Comparison of ENCODE assay signal across 13 cellular contexts in the genomic region with DNA sequence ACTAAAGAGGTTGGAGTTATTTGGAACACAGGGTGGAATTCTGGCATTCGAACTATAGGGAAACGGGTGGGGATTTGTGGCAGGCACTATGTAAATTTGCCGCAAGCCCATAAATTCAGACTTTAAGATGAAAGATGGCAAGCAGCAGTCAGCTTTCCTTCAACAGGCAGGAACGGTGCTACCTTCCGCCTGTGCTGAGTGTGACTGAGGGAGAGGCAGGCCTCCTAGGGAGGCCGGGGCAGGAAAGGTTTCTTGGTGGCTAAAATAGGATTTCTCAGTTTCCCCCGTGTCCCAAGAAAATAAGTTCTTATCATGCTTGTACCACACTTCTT. TPM values are rescaled to one million over a fixed set of nuclear protein-coding genes. Genes with fewer than 3 reads are reported as not detected.
DNase-seq lines count a peak whose midpoint lies in the region; ATAC-seq and TF ChIP-seq lines count a peak whose summit lies in the region.
"Had no signal": no experiment of that assay in that cellular context is flagged by ENCODE, and none has a peak within 500 bp of the region (broad histone marks: within the 10 kb centered on the region; RNA-seq: fewer than 3 reads in every experiment).

No MANE protein-coding gene starts in this region.

- DNase-seq in MCF 10A (ENCODE audit: unreplicated experiment) (no peak), right lobe of liver (no peak), spleen (peak; percentile 5), sciatic nerve (ENCODE audit: low spot score) (no peak), HPDE6-E6E7 (ENCODE audit: extremely low spot score) (no peak), SK-N-DZ (ENCODE audit: low spot score) (no peak)
- DNase-seq: activated CD4-positive, CD25-positive, alpha-beta regulatory T cell treated with anti-CD3 and anti-CD28 coated beads, Interleukin-2, amount 50 U/mL, for 72 hours; CD4-positive, alpha-beta T cell; foreskin fibroblast; SHP77; stimulated activated naive CD4-positive, alpha-beta T cell treated with Interleukin-2 at 50 U/mL for 16 hours had no signal

- no peaks in the 10 kb centered on the region for H3K27me3 ChIP-seq in right lobe of liver
- H3K27me3 ChIP-seq in spleen (replicated peaks in 1 of 7): no peaks in the 10 kb centered on the region

- no peak overlapping the region for H3K4me3 ChIP-seq in HEK293 (ENCODE audit: low read depth, low read length)
- no peak overlapping the region for H3K4me3 ChIP-seq in right lobe of liver
- H3K4me3 ChIP-seq in spleen: no peak overlapping the region

- no TSS peak for BruUV-seq in MCF 10A (replicated peaks; lab: Mats Ljungman, UMichigan)

- peaks cover 15% of the 10 kb centered on the region for H3K36me3 Mint-ChIP-seq in MCF 10A (ENCODE audit: insufficient read depth, unreplicated experiment)

- CTCF ChIA-PET in HEK293 (lab: Yijun Ruan, JAX): no interaction called here
- CTCF ChIA-PET in MCF 10A (lab: Yijun Ruan, JAX): interaction anchor here (0.6 to 6.2 kb wide), 8 partner anchors 10 to 110 kb away, joined by 3 to 47 read pairs (median 5); partner anchors contain the start of gene FLNB

- H3K36me3 ChIP-seq in HEK293 (ENCODE audit: control insufficient read depth in 2 of 2, insufficient read depth in 1 of 2, low read length in 2 of 2): no peaks in the 10 kb centered on the region
- no peaks in the 10 kb centered on the region for H3K36me3 ChIP-seq in right lobe of liver
- H3K36me3 ChIP-seq in spleen: no peaks in the 10 kb centered on the region

- H3K27ac Mint-ChIP-seq in MCF 10A (ENCODE audit: low read depth, unreplicated experiment): peak overlapping the region; percentile 80
- H3K27ac Mint-ChIP-seq: CD4-positive, alpha-beta T cell had no signal

- H3K27ac ChIP-seq in HEK293 (ENCODE audit: extremely low read depth, low read depth, low read length) (no peak overlapping the region), right lobe of liver (peak overlapping the region in 2 of 3 donors; percentile 61 to 69), spleen (peak overlapping the region in 1 of 8 donors; percentile 33)

- intact Hi-C loops in MCF 10A (cut with micrococcal nuclease): no loop called here
- intact Hi-C loops in right lobe of liver (cut with DNase I): no loop called here
- intact Hi-C loops in spleen (cut with DNase I; ENCODE audit: low total_unique reads): loop anchor here (10.0 kb wide), 1 partner anchor 54 kb away; no protein-coding TSS in a partner anchor
- intact Hi-C loops in sciatic nerve (cut with DNase I): no loop called here

- peaks cover 50% of the 10 kb centered on the region for H3K4me1 Mint-ChIP-seq in MCF 10A (ENCODE audit: insufficient read depth, unreplicated experiment)

- TF ChIP-seq CTCF in HEK293 (tag by site-specific recombination; IDR thresholded peaks at IDR 0.05) (no peak), MCF 10A (IDR thresholded peaks at IDR 0.05; ENCODE audit: unreplicated experiment) (no peak), right lobe of liver (IDR thresholded peaks at IDR 0.05) (no peak), spleen (IDR thresholded peaks at IDR 0.05 in 8 of 11, conservative IDR thresholded peaks at IDR 0.05 in 3 of 11) (no peak)

- no peak for TF ChIP-seq POLR2A in right lobe of liver (IDR thresholded peaks at IDR 0.05)
- TF ChIP-seq POLR2A in spleen (IDR thresholded peaks at IDR 0.05): no peak

- no peaks in the 10 kb centered on the region for H3K9me3 ChIP-seq in HEK293 (ENCODE audit: control insufficient read depth, insufficient read depth, low read depth, low read length)
- no peaks in the 10 kb centered on the region for H3K9me3 ChIP-seq in right lobe of liver
- no peaks in the 10 kb centered on the region for H3K9me3 ChIP-seq in spleen

- no peaks in the 10 kb centered on the region for H3K27me3 Mint-ChIP-seq in MCF 10A (ENCODE audit: insufficient read depth, unreplicated experiment)
- H3K27me3 Mint-ChIP-seq: CD4-positive, alpha-beta T cell had no signal

- POLR2A ChIA-PET in HEK293 (lab: Yijun Ruan, JAX) (no interaction called here), MCF 10A (lab: Yijun Ruan, JAX) (interaction anchor here (0.9 to 5.0 kb wide), 6 partner anchors 8 to 49 kb away, joined by 3 to 33 read pairs (median 4); partner anchors contain the start of gene FLNB)

- 58% methylated on average over 6 of the region's 7 CpGs for WGBS in right lobe of liver (ENCODE audit: insufficient coverage, low coverage, low lambda C conversion rate, missing lambda C conversion rate)
- 77 to 86% (median 79%) methylated on average over 7 of the region's 7 CpGs for WGBS in spleen, 5 donors

- H3K4me3 Mint-ChIP-seq in MCF 10A (ENCODE audit: unreplicated experiment): no peak overlapping the region
- H3K4me3 Mint-ChIP-seq: CD4-positive, alpha-beta T cell had no signal

- H3K9me3 Mint-ChIP-seq in MCF 10A (ENCODE audit: unreplicated experiment): no peaks in the 10 kb centered on the region
- H3K9me3 Mint-ChIP-seq: CD4-positive, alpha-beta T cell had no signal

- H3K4me1 ChIP-seq in HEK293 (ENCODE audit: control insufficient read depth, insufficient read depth, low read length): peaks cover 3% of the 10 kb centered on the region; the same call in 1 of the 2 replicates
- H3K4me1 ChIP-seq in right lobe of liver: peaks cover 0 to 79% (median 41%) of the 10 kb centered on the region in 4 donors
- peaks cover 0 to 53% (median 21%) of the 10 kb centered on the region in 6 donors for H3K4me1 ChIP-seq in spleen

- ATAC-seq in right lobe of liver: no peak
- ATAC-seq in HG02588 (IDR thresholded peaks at IDR 0.05; ENCODE audit: unreplicated experiment): no peak
- ATAC-seq in sciatic nerve: no peak

TF ChIP-seq in HEK293, 187 proteins besides CTCF, POLR2A, EP300 and RAD21:
- TF ChIP-seq ZFP3 (tag by site-specific recombination; IDR thresholded peaks at IDR 0.05; ENCODE audit: low read depth) (no peak), ZBTB44 (tag by site-specific recombination; IDR thresholded peaks at IDR 0.05) (no peak), ZNF302 (tag by site-specific recombination; IDR thresholded peaks at IDR 0.05; ENCODE audit: low read depth) (no peak), ZNF335 (tag by site-specific recombination; conservative IDR thresholded peaks at IDR 0.05) (0 out of 2 replicates have a peak, but pooled peaks have one; percentile 32), SCRT2 (tag by site-specific recombination; IDR thresholded peaks at IDR 0.05) (no peak), OVOL3 (tag by site-specific recombination; IDR thresholded peaks at IDR 0.05) (no peak)
- TF ChIP-seq, protein P1, sequence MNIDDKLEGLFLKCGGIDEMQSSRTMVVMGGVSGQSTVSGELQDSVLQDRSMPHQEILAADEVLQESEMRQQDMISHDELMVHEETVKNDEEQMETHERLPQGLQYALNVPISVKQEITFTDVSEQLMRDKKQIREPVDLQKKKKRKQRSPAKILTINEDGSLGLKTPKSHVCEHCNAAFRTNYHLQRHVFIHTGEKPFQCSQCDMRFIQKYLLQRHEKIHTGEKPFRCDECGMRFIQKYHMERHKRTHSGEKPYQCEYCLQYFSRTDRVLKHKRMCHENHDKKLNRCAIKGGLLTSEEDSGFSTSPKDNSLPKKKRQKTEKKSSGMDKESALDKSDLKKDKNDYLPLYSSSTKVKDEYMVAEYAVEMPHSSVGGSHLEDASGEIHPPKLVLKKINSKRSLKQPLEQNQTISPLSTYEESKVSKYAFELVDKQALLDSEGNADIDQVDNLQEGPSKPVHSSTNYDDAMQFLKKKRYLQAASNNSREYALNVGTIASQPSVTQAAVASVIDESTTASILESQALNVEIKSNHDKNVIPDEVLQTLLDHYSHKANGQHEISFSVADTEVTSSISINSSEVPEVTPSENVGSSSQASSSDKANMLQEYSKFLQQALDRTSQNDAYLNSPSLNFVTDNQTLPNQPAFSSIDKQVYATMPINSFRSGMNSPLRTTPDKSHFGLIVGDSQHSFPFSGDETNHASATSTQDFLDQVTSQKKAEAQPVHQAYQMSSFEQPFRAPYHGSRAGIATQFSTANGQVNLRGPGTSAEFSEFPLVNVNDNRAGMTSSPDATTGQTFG (tag by site-specific recombination; IDR thresholded peaks at IDR 0.05; ENCODE audit: borderline replicate concordance): no peak
- TF ChIP-seq, protein P2, sequence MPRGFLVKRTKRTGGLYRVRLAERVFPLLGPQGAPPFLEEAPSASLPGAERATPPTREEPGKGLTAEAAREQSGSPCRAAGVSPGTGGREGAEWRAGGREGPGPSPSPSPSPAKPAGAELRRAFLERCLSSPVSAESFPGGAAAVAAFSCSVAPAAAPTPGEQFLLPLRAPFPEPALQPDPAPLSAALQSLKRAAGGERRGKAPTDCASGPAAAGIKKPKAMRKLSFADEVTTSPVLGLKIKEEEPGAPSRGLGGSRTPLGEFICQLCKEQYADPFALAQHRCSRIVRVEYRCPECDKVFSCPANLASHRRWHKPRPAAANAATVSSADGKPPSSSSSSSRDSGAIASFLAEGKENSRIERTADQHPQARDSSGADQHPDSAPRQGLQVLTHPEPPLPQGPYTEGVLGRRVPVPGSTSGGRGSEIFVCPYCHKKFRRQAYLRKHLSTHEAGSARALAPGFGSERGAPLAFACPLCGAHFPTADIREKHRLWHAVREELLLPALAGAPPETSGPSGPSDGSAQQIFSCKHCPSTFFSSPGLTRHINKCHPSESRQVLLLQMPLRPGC (tag by site-specific recombination; IDR thresholded peaks at IDR 0.05): no peak
TF ChIP-seq in HEK293: peak in this region for 1.

RNA-seq across cellular contexts. Expression of gene FLNB, which starts 12.5 kb away (rescaled TPM):
- 580 and 593 TPM in 2 replicates for total RNA-seq in MCF 10A (2022)
- 100 to 1,000 TPM in 2 of 6 experiments, 10 to 100 TPM in 4; 48.4 to 109 (median 97.8) TPM for total RNA-seq in right lobe of liver
- total RNA-seq in spleen: 100 to 1,000 TPM in 4 of 7 donors, 10 to 100 TPM in 3; 77.5 to 163 (median 111) TPM
- 10 to 100 TPM; 38.9 to 70.3 (median 49.4) TPM for polyA plus RNA-seq in spleen
- 514 TPM for total RNA-seq in sciatic nerve
- 23.1 and 24.2 TPM in 2 replicates for polyA plus RNA-seq in SK-N-DZ (2014; cell fraction: cytosol; rRNA removed)
- 22.6 and 25.4 TPM in 2 replicates for polyA plus RNA-seq in SK-N-DZ (2014; cell fraction: nucleus; rRNA removed)
